24 cellular contexts compared by ENCODE assay signal in the genomic region with DNA sequence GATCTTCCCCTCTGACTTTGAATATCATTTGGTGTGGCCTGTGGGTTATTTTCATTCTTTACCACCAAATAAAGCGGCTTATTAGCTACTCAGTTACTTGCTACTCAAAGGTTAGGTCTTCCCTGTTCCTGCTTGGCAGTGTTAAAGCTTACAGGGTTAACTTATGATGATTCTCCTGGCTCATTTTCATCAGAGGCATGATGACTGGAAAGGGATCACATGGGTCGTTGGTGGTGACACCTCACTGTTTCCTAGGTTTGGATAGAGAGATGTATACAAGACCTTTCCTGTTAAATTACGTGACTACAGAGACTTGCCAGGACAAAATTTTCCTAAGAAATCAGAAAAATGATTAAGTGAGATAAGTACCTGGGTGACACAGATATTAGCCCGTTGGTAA. TPM values are rescaled to one million over a fixed set of nuclear protein-coding genes. Genes with fewer than 3 reads are reported as not detected.
DNase-seq lines count a peak whose midpoint lies in the region; TF ChIP-seq lines count a peak whose summit lies in the region.
"Had no signal": no experiment of that assay in that cellular context is flagged by ENCODE, and none has a peak within 500 bp of the region (broad histone marks: within the 10 kb centered on the region; RNA-seq: fewer than 3 reads in every experiment).

No MANE protein-coding gene starts in this region.

- peaks cover 32% of the 10 kb centered on the region for H3K36me3 Mint-ChIP-seq in activated naive CD4-positive, alpha-beta T cell treated with anti-CD3 and anti-CD28 coated beads, Interleukin-2, amount 50 U/mL, for 24 hours
- peaks cover 62% of the 10 kb centered on the region for H3K36me3 Mint-ChIP-seq in endodermal cell (ENCODE audit: low read depth)

- 92 to 93% methylated on average over 3 to 4 of the region's 4 CpGs for WGBS in endodermal cell (ENCODE audit: insufficient coverage in 1 of 2, insufficient read length in 1 of 2), 2 experiments
- no CpG with 5 or more reads among the region's 4 CpGs for WGBS in neuronal stem cell (ENCODE audit: extremely low coverage in 2 of 2, insufficient read length in 2 of 2, insufficient replicate concordance in 1 of 2), 2 donors
- 84 to 96% (median 86%) methylated on average over 4 of the region's 4 CpGs for WGBS in spleen, 5 donors

- H3K4me1 ChIP-seq in endodermal cell (ENCODE audit: control insufficient read depth, insufficient read depth, low read length) (peaks cover 16% of the 10 kb centered on the region), neuronal stem cell (ENCODE audit: control insufficient read depth in 2 of 2, insufficient read depth in 1 of 2, low read depth in 1 of 2, low read length in 2 of 2) (peaks cover 20 to 21% of the 10 kb centered on the region in 2 donors), spleen (peaks cover 0 to 27% (median 0%) of the 10 kb centered on the region in 6 donors), uterus (peaks cover 0 to 5% of the 10 kb centered on the region in 2 donors)
- H3K4me1 ChIP-seq: A549, lower lobe of right lung had no signal

- H4K91ac ChIP-seq in neuronal stem cell (ENCODE audit: low read depth, low read length, poor library complexity): no peak overlapping the region

- no peak overlapping the region for H3K14ac ChIP-seq in neuronal stem cell (ENCODE audit: low read length)

- no peak overlapping the region for H3K23ac ChIP-seq in neuronal stem cell (ENCODE audit: low read depth, low read length, poor library complexity)

- H3K27me3 Mint-ChIP-seq in activated naive CD4-positive, alpha-beta T cell treated with anti-CD3 and anti-CD28 coated beads, Interleukin-2, amount 50 U/mL, for 24 hours: no peaks in the 10 kb centered on the region
- H3K27me3 Mint-ChIP-seq in endodermal cell (ENCODE audit: insufficient read depth): no peaks in the 10 kb centered on the region
- H3K27me3 Mint-ChIP-seq: activated naive CD8-positive, alpha-beta T cell treated with anti-CD3 and anti-CD28 coated beads, Interleukin-2, amount 10 ng/mL, durations not matched to agents 7 days and 5 days; B cell; IgD-negative memory B cell had no signal

- no peak overlapping the region for H3K9ac ChIP-seq in endodermal cell (ENCODE audit: extremely low read depth, low read length, poor library complexity, severe bottlenecking)
- no peak overlapping the region for H3K9ac ChIP-seq in neuronal stem cell (ENCODE audit: low read depth, low read length, poor library complexity)

- no peak for DNase-seq in activated naive CD4-positive, alpha-beta T cell treated with Interleukin-2 at 50 U/mL for 16 hours
- DNase-seq in MG63 (peak; percentile 27), endodermal cell (no peak), neuronal stem cell (ENCODE audit: low spot score) (no peak), spleen (no peak), uterus (no peak)
- no peak for DNase-seq in stimulated activated naive CD4-positive, alpha-beta T cell treated with Interleukin-2 at 50 U/mL for 16 hours (lab: John Stamatoyannopoulos, UW)
- DNase-seq: activated naive CD8-positive, alpha-beta T cell treated with anti-CD3 and anti-CD28 coated beads, Interleukin-2, amount 10 ng/mL, durations not matched to agents 7 days and 5 days; DMS153; effector memory CD4-positive, alpha-beta T cell; kidney; lower lobe of right lung; NCI-H146; NCI-H524; SIG-M5; sigmoid colon; stimulated activated CD4-positive, alpha-beta T cell treated with anti-CD3 and anti-CD28 coated beads, Interleukin-15, amount 100 ng/mL, for 24 hours; substantia nigra had no signal

- H3K27ac ChIP-seq in endodermal cell (ENCODE audit: low read depth, low read length) (peak overlapping the region; percentile 21), neuronal stem cell (replicated peaks; ENCODE audit: low read length) (no peak overlapping the region), spleen (no peak overlapping the region), uterus (no peak overlapping the region)
- H3K27ac ChIP-seq: A549, esophagus muscularis mucosa, lower lobe of right lung had no signal

- H2BK12ac ChIP-seq in neuronal stem cell (ENCODE audit: low read length): no peak overlapping the region

- H3K4me3 Mint-ChIP-seq in activated naive CD4-positive, alpha-beta T cell treated with anti-CD3 and anti-CD28 coated beads, Interleukin-2, amount 50 U/mL, for 24 hours: no peak overlapping the region
- no peak overlapping the region for H3K4me3 Mint-ChIP-seq in endodermal cell
- H3K4me3 Mint-ChIP-seq: activated naive CD8-positive, alpha-beta T cell treated with anti-CD3 and anti-CD28 coated beads, Interleukin-2, amount 10 ng/mL, durations not matched to agents 7 days and 5 days; B cell; IgD-negative memory B cell had no signal

- TF ChIP-seq POLR2A in spleen (IDR thresholded peaks at IDR 0.05): no peak
- no peak for TF ChIP-seq POLR2A in uterus (IDR thresholded peaks at IDR 0.05)

- no peak overlapping the region for H2AK5ac ChIP-seq in neuronal stem cell (ENCODE audit: low read depth, low read length)

- H3K18ac ChIP-seq in neuronal stem cell (ENCODE audit: low read length): no peak overlapping the region

- H2BK5ac ChIP-seq in neuronal stem cell (ENCODE audit: low read length): no peak overlapping the region

- H3K27me3 ChIP-seq in MG63: no peaks in the 10 kb centered on the region
- no peaks in the 10 kb centered on the region for H3K27me3 ChIP-seq in endodermal cell (ENCODE audit: control insufficient read depth, insufficient read depth, low read length, poor library complexity, severe bottlenecking)
- H3K27me3 ChIP-seq in neuronal stem cell (ENCODE audit: control insufficient read depth in 3 of 3, insufficient read depth in 3 of 3, low read depth in 1 of 3, low read length in 3 of 3): no peaks in the 10 kb centered on the region
- no peaks in the 10 kb centered on the region for H3K27me3 ChIP-seq in spleen (replicated peaks in 1 of 7)
- no peaks in the 10 kb centered on the region for H3K27me3 ChIP-seq in uterus
- H3K27me3 ChIP-seq: esophagus muscularis mucosa, sigmoid colon had no signal

- no peak overlapping the region for H3K4ac ChIP-seq in neuronal stem cell (ENCODE audit: low read length)

- H3K4me2 ChIP-seq in neuronal stem cell (ENCODE audit: insufficient read depth, low read length, poor library complexity, severe bottlenecking): peak overlapping the region; percentile 18
- H3K4me2 ChIP-seq: A549 had no signal

- H2BK15ac ChIP-seq in neuronal stem cell (ENCODE audit: low read length): no peak overlapping the region

- H2AFZ ChIP-seq in neuronal stem cell (ENCODE audit: low read length): no peak overlapping the region

- TF ChIP-seq CTCF in endodermal cell (conservative IDR thresholded peaks at IDR 0.05): no peak
- no peak for TF ChIP-seq CTCF in spleen (IDR thresholded peaks at IDR 0.05 in 8 of 11, conservative IDR thresholded peaks at IDR 0.05 in 3 of 11)
- no peak for TF ChIP-seq CTCF in uterus (IDR thresholded peaks at IDR 0.05)

- H3K4me3 ChIP-seq in MG63 (no peak overlapping the region), endodermal cell (ENCODE audit: low read length) (no peak overlapping the region), neuronal stem cell (ENCODE audit: low read length in 2 of 2) (no peak overlapping the region), spleen (no peak overlapping the region), uterus (no peak overlapping the region)
- H3K4me3 ChIP-seq: A549, esophagus muscularis mucosa, lower lobe of right lung, sigmoid colon had no signal

- no peak overlapping the region for H2BK120ac ChIP-seq in neuronal stem cell (ENCODE audit: low read depth, low read length)

- H3K9me3 ChIP-seq in MG63 (no peaks in the 10 kb centered on the region), endodermal cell (ENCODE audit: control insufficient read depth, low read length) (no peaks in the 10 kb centered on the region), neuronal stem cell (replicated peaks in 1 of 2; ENCODE audit: control insufficient read depth in 2 of 2, insufficient read depth in 1 of 2, low read depth in 1 of 2, low read length in 2 of 2) (no peaks in the 10 kb centered on the region), spleen (no peaks in the 10 kb centered on the region), uterus (no peaks in the 10 kb centered on the region)
- H3K9me3 ChIP-seq: A549, esophagus muscularis mucosa, lower lobe of right lung, sigmoid colon had no signal

- H3K9me3 Mint-ChIP-seq in activated naive CD4-positive, alpha-beta T cell treated with anti-CD3 and anti-CD28 coated beads, Interleukin-2, amount 50 U/mL, for 24 hours: no peaks in the 10 kb centered on the region
- no peaks in the 10 kb centered on the region for H3K9me3 Mint-ChIP-seq in endodermal cell
- H3K9me3 Mint-ChIP-seq: activated naive CD8-positive, alpha-beta T cell treated with anti-CD3 and anti-CD28 coated beads, Interleukin-2, amount 10 ng/mL, durations not matched to agents 7 days and 5 days; IgD-negative memory B cell; neural crest cell had no signal

- peaks cover 90% of the 10 kb centered on the region for H3K4me1 Mint-ChIP-seq in activated naive CD4-positive, alpha-beta T cell treated with anti-CD3 and anti-CD28 coated beads, Interleukin-2, amount 50 U/mL, for 24 hours
- H3K4me1 Mint-ChIP-seq in endodermal cell: peaks cover 38% of the 10 kb centered on the region

- H4K8ac ChIP-seq in neuronal stem cell (ENCODE audit: low read depth, low read length): no peak overlapping the region

- H3K36me3 ChIP-seq in MG63 (peaks cover 83% of the 10 kb centered on the region), endodermal cell (ENCODE audit: control insufficient read depth, insufficient read depth, low read length) (peaks cover 92% of the 10 kb centered on the region), neuronal stem cell (replicated peaks in 1 of 2; ENCODE audit: control insufficient read depth in 2 of 2, insufficient read depth in 2 of 2, low read length in 2 of 2) (peaks cover 9 to 54% of the 10 kb centered on the region in 2 donors), spleen (peaks cover 0 to 18% (median 7%) of the 10 kb centered on the region in 6 donors), uterus (no peaks in the 10 kb centered on the region)

- H3K79me1 ChIP-seq in neuronal stem cell (ENCODE audit: low read depth, low read length): peaks cover 3% of the 10 kb centered on the region

- intact Hi-C loops in spleen (cut with DNase I; ENCODE audit: low total_unique reads): no loop called here
- intact Hi-C loops in uterus (cut with DNase I; ENCODE audit: low total_unique reads): no loop called here

- peak overlapping the region; percentile 70 for H3K27ac Mint-ChIP-seq in activated naive CD4-positive, alpha-beta T cell treated with anti-CD3 and anti-CD28 coated beads, Interleukin-2, amount 50 U/mL, for 24 hours
- H3K27ac Mint-ChIP-seq in endodermal cell: no peak overlapping the region
- H3K27ac Mint-ChIP-seq: activated naive CD8-positive, alpha-beta T cell treated with anti-CD3 and anti-CD28 coated beads, Interleukin-2, amount 10 ng/mL, durations not matched to agents 7 days and 5 days; B cell; IgD-negative memory B cell had no signal

RNA-seq across cellular contexts. Expression of a gene that starts 27.4 kb away (rescaled TPM):
- 32.1 and 46.4 TPM in 2 replicates for total RNA-seq in MG63 (2014; rRNA removed; shearing (Covaris generic); ENCODE audit: low replicate concordance)
- total RNA-seq in endodermal cell (100 to 1,000 TPM; 221 to 282 TPM), spleen (10 to 100 TPM; 18.7 to 38.9 (median 30.4) TPM), uterus (10 to 100 TPM in 3 of 4 donors, 1 to 10 TPM in 1; 9.0 to 75.6 (median 33.5) TPM)
- polyA plus RNA-seq in endodermal cell (2013, experiment 1 of 2): 154 TPM
- 161 TPM for polyA plus RNA-seq in endodermal cell (2013, experiment 2 of 2)
- 357 TPM for polyA plus RNA-seq in neuronal stem cell (2013, experiment 1 of 2)
- polyA plus RNA-seq in neuronal stem cell (2013, experiment 2 of 2): 340 TPM
- 10 to 100 TPM; 45.6 to 74.9 (median 46.0) TPM for polyA plus RNA-seq in spleen

RNA-seq across cellular contexts. Expression of a gene that starts 27.4 kb away (rescaled TPM):
- 14.0 and 24.3 TPM in 2 replicates for total RNA-seq in MG63 (2014; rRNA removed; shearing (Covaris generic); ENCODE audit: low replicate concordance)
- total RNA-seq in endodermal cell (10 to 100 TPM; 41.9 to 57.2 TPM), spleen (10 to 100 TPM in 6 of 7 donors, 1 to 10 TPM in 1; 8.8 to 22.3 (median 12.2) TPM), uterus (10 to 100 TPM; 10.2 to 76.2 (median 17.1) TPM)
- polyA plus RNA-seq in endodermal cell (2013, experiment 1 of 2): 13.8 TPM
- polyA plus RNA-seq in endodermal cell (2013, experiment 2 of 2): 13.9 TPM
- 15.1 TPM for polyA plus RNA-seq in neuronal stem cell (2013, experiment 1 of 2)
- 15.5 TPM for polyA plus RNA-seq in neuronal stem cell (2013, experiment 2 of 2)
- 1 to 10 TPM; 1.1 to 2.7 (median 1.2) TPM for polyA plus RNA-seq in spleen
